Comparison of ENCODE assay signal across 13 cellular contexts in genomic region chr20:62557999-62558408, GRCh38.
"Had no signal": no experiment of that assay in that cellular context is flagged by ENCODE, and none has a peak within 500 bp of the region (broad histone marks: within the 10 kb centered on the region; RNA-seq: fewer than 3 reads in every experiment).

No MANE protein-coding gene starts in this region.

- ATAC-seq: activated T-cell treated with anti-CD3 and anti-CD28 coated beads, Interleukin-2, amount 50 U/mL, for 4 hours; natural killer cell treated with Interleukin-12 subunit alpha and Interleukin-12 subunit beta and Interleukin-15 and Interleukin-18, amount 100 ng/mL, for 72 hours; stimulated activated naive B cell treated with anti-CD40 and anti-IgM and Interleukin-4, amounts not matched to agents 10 μg/mL and 1 μg/mL and 100 μg/mL, for 72 hours had no signal

- H3K4me3 Mint-ChIP-seq: activated naive CD8-positive, alpha-beta T cell; activated T-cell treated with anti-CD3 and anti-CD28 coated beads, Interleukin-2, amount 50 U/mL, for 4 hours; natural killer cell treated with Interleukin-12 subunit alpha and Interleukin-12 subunit beta and Interleukin-15 and Interleukin-18, amount 100 ng/mL, for 72 hours; stimulated activated naive B cell treated with anti-CD40 and anti-IgM and Interleukin-4, amounts not matched to agents 10 μg/mL and 1 μg/mL and 100 μg/mL, for 72 hours had no signal

- H3K27ac Mint-ChIP-seq: activated naive CD8-positive, alpha-beta T cell; natural killer cell treated with Interleukin-12 subunit alpha and Interleukin-12 subunit beta and Interleukin-15 and Interleukin-18, amount 100 ng/mL, for 72 hours; stimulated activated naive B cell treated with anti-CD40 and anti-IgM and Interleukin-4, amounts not matched to agents 10 μg/mL and 1 μg/mL and 100 μg/mL, for 72 hours had no signal

- H3K36me3 ChIP-seq: brain microvascular endothelial cell, ovary, transverse colon had no signal

- H3K27ac ChIP-seq: brain microvascular endothelial cell, ovary had no signal

- H3K4me3 ChIP-seq: ovary, transverse colon had no signal

- H3K27me3 ChIP-seq: ovary had no signal

- H3K9me3 ChIP-seq: ovary, transverse colon had no signal

- H3K36me3 Mint-ChIP-seq: activated naive CD8-positive, alpha-beta T cell; natural killer cell treated with Interleukin-12 subunit alpha and Interleukin-12 subunit beta and Interleukin-15 and Interleukin-18, amount 100 ng/mL, for 72 hours; stimulated activated naive B cell treated with anti-CD40 and anti-IgM and Interleukin-4, amounts not matched to agents 10 μg/mL and 1 μg/mL and 100 μg/mL, for 72 hours had no signal

- DNase-seq: activated CD4-positive, alpha-beta T cell treated with anti-CD3 and anti-CD28 coated beads for 1 hour; activated CD4-positive, alpha-beta T cell treated with anti-CD3 and anti-CD28 coated beads, Interleukin-2, amount 50 U/mL, for 48 hours; activated gamma-delta T cell; activated T-cell treated with anti-CD3 and anti-CD28 coated beads, Interleukin-2, amount 50 U/mL, for 4 hours; brain microvascular endothelial cell; dermis blood vessel endothelial cell; ovary; stimulated activated naive B cell treated with anti-CD40 and anti-IgM and Interleukin-4, amounts not matched to agents 10 μg/mL and 1 μg/mL and 100 μg/mL, for 72 hours; substantia nigra; SW 1271; transverse colon had no signal
